8 cellular contexts compared by ENCODE assay signal in the genomic region with DNA sequence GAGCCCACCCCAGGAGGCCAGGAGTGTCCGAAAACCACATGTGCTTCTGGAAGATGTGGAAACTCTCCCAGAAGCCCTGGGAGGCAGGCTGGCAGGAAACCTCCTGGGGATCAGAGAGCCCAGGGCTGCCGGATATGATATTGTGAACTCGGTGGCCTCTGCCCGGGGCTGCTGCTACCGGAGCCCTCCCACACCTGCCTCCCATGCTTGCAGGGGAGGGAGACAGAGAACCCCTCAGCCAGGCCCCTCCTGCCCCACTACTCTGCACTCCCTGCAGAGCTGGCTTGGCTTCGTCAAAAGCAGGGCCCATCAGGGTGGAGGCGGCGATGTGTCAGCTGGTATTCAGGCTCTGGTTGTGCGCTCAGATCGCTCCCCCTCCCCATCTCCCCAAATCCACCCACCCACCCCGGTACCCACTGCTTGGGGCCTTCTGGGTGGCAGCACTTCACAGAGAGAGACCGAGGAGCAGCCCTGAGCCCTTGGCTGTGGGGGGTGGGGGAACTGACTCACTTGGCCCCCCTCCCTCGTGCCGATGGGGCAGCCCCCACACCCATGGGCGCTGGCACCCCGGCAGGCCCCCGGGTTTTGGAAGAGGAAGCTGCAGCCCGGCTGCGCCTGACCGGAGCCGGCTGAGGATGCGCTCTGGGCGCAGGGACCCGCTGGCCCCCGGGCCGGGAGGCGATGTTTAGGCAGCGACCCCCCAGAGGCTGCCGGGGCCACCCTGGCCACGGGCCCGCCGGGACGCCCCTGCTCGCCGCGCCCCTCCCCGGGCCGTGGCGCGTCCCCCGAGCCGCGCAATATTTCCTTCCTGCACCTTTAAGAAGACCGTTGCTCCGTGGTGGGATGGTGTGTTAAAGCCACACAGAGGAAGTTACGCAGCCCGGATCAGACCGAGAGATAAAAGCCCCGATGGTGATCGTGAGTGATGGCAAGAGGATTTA. TPM values are rescaled to one million over a fixed set of nuclear protein-coding genes. Genes with fewer than 3 reads are reported as not detected.
DNase-seq lines count a peak whose midpoint lies in the region; ATAC-seq and TF ChIP-seq lines count a peak whose summit lies in the region.

No MANE protein-coding gene starts in this region.

- H3K27me3 Mint-ChIP-seq in activated T-cell treated with anti-CD3 and anti-CD28 coated beads, Interleukin-2, amount 50 U/mL, for 72 hours (ENCODE audit: low read depth) = peaks cover 56% of the 10 kb centered on the region

- CTCF ChIA-PET in Panc1 (lab: Charles Lee) = interaction anchor here (0.7 kb wide), 1 partner anchor 250 kb away, joined by 8 read pairs; no protein-coding TSS in a partner anchor

- TF ChIP-seq CTCF in Panc1 (IDR thresholded peaks at IDR 0.05) (no peak), foreskin keratinocyte (conservative IDR thresholded peaks at IDR 0.05) (no peak)

- peaks cover 0 to 5% of the 10 kb centered on the region in 2 donors for H3K36me3 Mint-ChIP-seq in activated T-cell treated with anti-CD3 and anti-CD28 coated beads, Interleukin-2, amount 50 U/mL, for 72 hours (ENCODE audit: insufficient read depth in 2 of 2)

- POLR2A ChIA-PET in Panc1 (lab: Charles Lee) = no interaction called here

- H3K27ac ChIP-seq in Panc1 (ENCODE audit: low read length) (no peak overlapping the region), foreskin keratinocyte (no peak overlapping the region)

- H3K27ac Mint-ChIP-seq in activated T-cell treated with anti-CD3 and anti-CD28 coated beads, Interleukin-2, amount 50 U/mL, for 72 hours = peak overlapping the region; percentile 43

- peak overlapping the region; percentile 56 to 61 for H3K4me3 ChIP-seq in Panc1 (ENCODE audit: low read depth in 2 of 2, low read length in 2 of 2)

- DNase-seq in DMS79 treated with DMSO at 0.1 percent for 48 hours (lab: John Stamatoyannopoulos, UW) = peak; percentile 20
- no peak for DNase-seq in DMS79 (lab: John Stamatoyannopoulos, UW)
- DNase-seq in Panc1 (ENCODE audit: low read depth, low spot score) = no peak
- DNase-seq in activated T-cell treated with anti-CD3 and anti-CD28 coated beads, Interleukin-2, amount 50 U/mL, for 72 hours = peak; percentile 66 to 70
- DNase-seq in foreskin keratinocyte = peak in 1 of 2 donors; percentile 26
- peak; percentile 58 for DNase-seq in retina

- H3K36me3 ChIP-seq in Panc1 (ENCODE audit: control insufficient read depth, insufficient read depth, low read length) = no peaks in the 10 kb centered on the region

- H3K9me3 ChIP-seq in Panc1 (ENCODE audit: control insufficient read depth, insufficient read depth, low read depth, low read length) = no peaks in the 10 kb centered on the region

- H3K4me1 ChIP-seq in Panc1 (ENCODE audit: control insufficient read depth, insufficient read depth, low read length) (peaks cover 5% of the 10 kb centered on the region), foreskin keratinocyte (no peaks in the 10 kb centered on the region)

- ATAC-seq in Panc1 (peak; percentile 82), foreskin keratinocyte (peak; percentile 20), GM19351 (IDR thresholded peaks at IDR 0.05; ENCODE audit: unreplicated experiment) (no peak), HG03135 (IDR thresholded peaks at IDR 0.05; ENCODE audit: unreplicated experiment) (no peak)
- peak; percentile 83 for ATAC-seq in activated T-cell treated with anti-CD3 and anti-CD28 coated beads, Interleukin-2, amount 50 U/mL, for 72 hours (replicated peaks in 1 of 2)

- peaks cover 5% of the 10 kb centered on the region for H3K4me1 Mint-ChIP-seq in activated T-cell treated with anti-CD3 and anti-CD28 coated beads, Interleukin-2, amount 50 U/mL, for 72 hours (ENCODE audit: low read depth)

- H3K9me3 Mint-ChIP-seq in activated T-cell treated with anti-CD3 and anti-CD28 coated beads, Interleukin-2, amount 50 U/mL, for 72 hours = no peaks in the 10 kb centered on the region

- H3K27me3 ChIP-seq in Panc1 (ENCODE audit: control insufficient read depth, insufficient read depth, low read length) (no peaks in the 10 kb centered on the region), foreskin keratinocyte (peaks cover 96% of the 10 kb centered on the region)

- in situ Hi-C loops in Panc1 (cut with HindIII; ENCODE audit: low pct_unique_long_range_greater_than_20kb, low sequenced_read_pairs) = no loop called here

- peak overlapping the region; percentile 91 to 92 for H3K4me3 Mint-ChIP-seq in activated T-cell treated with anti-CD3 and anti-CD28 coated beads, Interleukin-2, amount 50 U/mL, for 72 hours

- no TSS peak for BruUV-seq in Panc1 (replicated peaks; lab: Mats Ljungman, UMichigan)

- intact Hi-C loops in Panc1 (cut with micrococcal nuclease; ENCODE audit: unreplicated experiment) = loop anchor here (10.0 kb wide), 1 partner anchor 396 kb away; no protein-coding TSS in a partner anchor

RNA-seq across cellular contexts. Expression of gene NTNG2, which starts 0.8 kb away (rescaled TPM):
- total RNA-seq in Panc1 (2021; ENCODE audit: unreplicated experiment) (5.1 TPM), foreskin keratinocyte (under 0.01 and 0.03 TPM in 2 replicates)
- 7.8 TPM for polyA plus RNA-seq in Panc1 (2012; ENCODE audit: insufficient read length)
- total RNA-seq in activated T-cell treated with anti-CD3 and anti-CD28 coated beads, Interleukin-2, amount 50 U/mL, for 72 hours = 1 to 10 TPM; 3.2 to 5.4 TPM
- polyA plus RNA-seq in foreskin keratinocyte = 0.06 and 0.16 TPM in 2 replicates

Comparison
In these comparisons a context has a peak if more than half of its experiments do, and no peak if none do; other contexts are left out.
1. DNase-seq: peak in DMS79 treated with DMSO at 0.1 percent for 48 hours (single experiment), activated T-cell treated with anti-CD3 and anti-CD28 coated beads, Interleukin-2, amount 50 U/mL, for 72 hours (2 of 2) and retina (single experiment); none in DMS79 (single experiment) and Panc1 (single experiment).
2. ATAC-seq: peak in Panc1 (single experiment), activated T-cell treated with anti-CD3 and anti-CD28 coated beads, Interleukin-2, amount 50 U/mL, for 72 hours (2 of 2) and foreskin keratinocyte (single experiment); none in GM19351 (single experiment) and HG03135 (single experiment).